Comparison of ENCODE assay signal across 3 cellular contexts in the genomic region with DNA sequence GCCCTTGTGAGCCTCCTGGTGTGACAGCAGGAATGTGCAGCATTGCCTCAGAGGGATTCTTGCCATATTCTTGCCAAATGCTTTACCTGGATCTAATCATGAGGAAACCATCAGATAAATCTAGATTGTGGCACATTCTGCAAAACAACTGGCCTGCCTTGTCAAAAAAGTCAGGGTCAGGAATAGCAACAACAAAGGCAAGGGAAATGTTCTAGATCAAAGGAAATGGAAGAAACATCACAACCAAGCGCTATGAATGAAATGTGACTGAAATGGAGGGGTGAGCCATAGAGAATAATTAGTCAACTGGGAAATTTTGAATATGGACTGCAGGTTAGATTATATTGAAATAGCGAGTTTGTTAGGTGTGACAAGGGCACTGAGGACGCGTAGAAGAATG.
"Had no signal": no experiment of that assay in that cellular context is flagged by ENCODE, and none has a peak within 500 bp of the region (broad histone marks: within the 10 kb centered on the region; RNA-seq: fewer than 3 reads in every experiment).

No MANE protein-coding gene starts in this region.

- ATAC-seq: GM12878 had no signal

- H3K4me3 ChIP-seq: GM12878 had no signal

- DNase-seq: GDM1, GF-D8 had no signal
